ENCODE assay signal across 21 cellular contexts in genomic region chr3:114860526-114860925, GRCh38.
A peak's percentile ranks its signal among the peaks of the same experiment; 100 is the strongest.
DNase-seq lines count a peak whose midpoint lies in the region; ATAC-seq, FAIRE-seq and TF ChIP-seq lines count a peak whose summit lies in the region.
"Had no signal": no experiment of that assay in that cellular context is flagged by ENCODE, and none has a peak within 500 bp of the region (broad histone marks: within the 10 kb centered on the region; RNA-seq: fewer than 3 reads in every experiment).

No MANE protein-coding gene starts in this region.

- H3K79me2 ChIP-seq in HepG2 (ENCODE audit: insufficient read depth, low read length) (no peaks in the 10 kb centered on the region), Karpas-422 (ENCODE audit: low read length) (no peaks in the 10 kb centered on the region)

- no peaks in the 10 kb centered on the region for H3K36me3 Mint-ChIP-seq in activated T-cell treated with anti-CD3 and anti-CD28 coated beads, Interleukin-2, amount 50 U/mL, for 24 hours (ENCODE audit: low read depth)
- H3K36me3 Mint-ChIP-seq: CD4-positive, alpha-beta memory T cell; T-cell had no signal

- H3K36me3 ChIP-seq in HepG2 (replicated peaks in 1 of 2; ENCODE audit: control insufficient read depth in 1 of 2, insufficient read depth in 2 of 2, low read length in 2 of 2) (no peaks in the 10 kb centered on the region), Karpas-422 (ENCODE audit: insufficient read depth, low read length) (no peaks in the 10 kb centered on the region)
- H3K36me3 ChIP-seq: BLaER1 treated with 17β-estradiol and CSF1 and Interleukin-3, amounts not matched to agents 10 nM and 100 nM; Peyer's patch; SJCRH30 had no signal

- no peaks in the 10 kb centered on the region for H3K9me3 Mint-ChIP-seq in activated T-cell treated with anti-CD3 and anti-CD28 coated beads, Interleukin-2, amount 50 U/mL, for 24 hours
- H3K9me3 Mint-ChIP-seq: CD4-positive, alpha-beta memory T cell; T-cell had no signal

- no peaks in the 10 kb centered on the region for H3K9me3 ChIP-seq in HepG2 (ENCODE audit: low read length)
- no peaks in the 10 kb centered on the region for H3K9me3 ChIP-seq in Karpas-422 (ENCODE audit: low read length)
- H3K9me3 ChIP-seq: BLaER1 treated with 17β-estradiol and CSF1 and Interleukin-3, amounts not matched to agents 10 nM and 100 nM; Caco-2; Peyer's patch; SJCRH30 had no signal

- H3K4me3 ChIP-seq in HepG2 (replicated peaks in 1 of 3; ENCODE audit: insufficient read depth in 1 of 3, low read depth in 2 of 3, low read length in 3 of 3) (no peak overlapping the region), Karpas-422 (ENCODE audit: low read length) (no peak overlapping the region)
- H3K4me3 ChIP-seq: BLaER1 treated with 17β-estradiol and CSF1 and Interleukin-3, amounts not matched to agents 10 nM and 100 nM; Peyer's patch; SJCRH30 had no signal

- no peak overlapping the region for H3K27ac Mint-ChIP-seq in activated T-cell treated with anti-CD3 and anti-CD28 coated beads, Interleukin-2, amount 50 U/mL, for 24 hours
- H3K27ac Mint-ChIP-seq: T-cell had no signal

- peaks cover 52% of the 10 kb centered on the region for H3K4me1 Mint-ChIP-seq in activated T-cell treated with anti-CD3 and anti-CD28 coated beads, Interleukin-2, amount 50 U/mL, for 24 hours (ENCODE audit: low read depth)

- 89% methylated on average over 2 of the region's 2 CpGs for WGBS in HepG2 (ENCODE audit: low lambda C conversion rate)

- no peak for TF ChIP-seq RAD21 in HepG2 (CRISPR knock-in tag; IDR thresholded peaks at IDR 0.05)

- in situ Hi-C loops in HepG2 (cut with HindIII; ENCODE audit: extremely low pct_ligation_motif_present, low pct_unique_long_range_greater_than_20kb) = no loop called here

- H2AFZ ChIP-seq in HepG2 (ENCODE audit: low read length) = no peak overlapping the region
- H2AFZ ChIP-seq in Karpas-422 (ENCODE audit: low read length) = no peak overlapping the region

- BruUV-seq in HepG2 (replicated peaks; lab: Mats Ljungman, UMichigan) = no TSS peak

- CTCF ChIA-PET in HepG2 (lab: Yijun Ruan, JAX; ENCODE audit: low intra/inter-chr PET ratio, low total read pairs) = no interaction called here

- no peak for TF ChIP-seq POLR2A in HepG2 (IDR thresholded peaks at IDR 0.05; ENCODE audit: insufficient read depth in 1 of 2, low read depth in 2 of 2, low read length in 2 of 2)

- TF ChIP-seq CTCF in HepG2 (CRISPR knock-in tag; IDR thresholded peaks at IDR 0.05) = no peak

- intact Hi-C loops in HepG2 (cut with micrococcal nuclease; ENCODE audit: unreplicated experiment) = no loop called here

- ATAC-seq in HepG2 = no peak

- H3K9me2 ChIP-seq in Karpas-422 (replicated peaks; ENCODE audit: insufficient read depth, low read length) = no peaks in the 10 kb centered on the region

- H3K27me3 ChIP-seq in HepG2 (ENCODE audit: control insufficient read depth in 1 of 2, insufficient read depth in 2 of 2, low read length in 2 of 2) = no peaks in the 10 kb centered on the region
- no peaks in the 10 kb centered on the region for H3K27me3 ChIP-seq in Karpas-422 (ENCODE audit: low read length)
- H3K27me3 ChIP-seq: BLaER1 treated with 17β-estradiol and CSF1 and Interleukin-3, amounts not matched to agents 10 nM and 100 nM; Peyer's patch; SJCRH30 had no signal

- POLR2A ChIA-PET in HepG2 (lab: Yijun Ruan, JAX) = no interaction called here

- H3K9ac ChIP-seq in HepG2 (ENCODE audit: insufficient read depth, low read depth, low read length) = no peak overlapping the region
- no peak overlapping the region for H3K9ac ChIP-seq in Karpas-422 (ENCODE audit: low read length)
- H3K9ac ChIP-seq: BLaER1 treated with 17β-estradiol and CSF1 and Interleukin-3, amounts not matched to agents 10 nM and 100 nM had no signal

- no peaks in the 10 kb centered on the region for H3K27me3 Mint-ChIP-seq in activated T-cell treated with anti-CD3 and anti-CD28 coated beads, Interleukin-2, amount 50 U/mL, for 24 hours
- H3K27me3 Mint-ChIP-seq: CD4-positive, alpha-beta memory T cell; T-cell had no signal

- H3K4me3 Mint-ChIP-seq in activated T-cell treated with anti-CD3 and anti-CD28 coated beads, Interleukin-2, amount 50 U/mL, for 24 hours = no peak overlapping the region
- H3K4me3 Mint-ChIP-seq: CD4-positive, alpha-beta memory T cell; T-cell had no signal

- H4K20me1 ChIP-seq in HepG2 (ENCODE audit: insufficient read depth, low read length) = no peaks in the 10 kb centered on the region
- no peaks in the 10 kb centered on the region for H4K20me1 ChIP-seq in Karpas-422 (ENCODE audit: insufficient read depth, low read depth, low read length)
- H4K20me1 ChIP-seq: BLaER1 treated with 17β-estradiol and CSF1 and Interleukin-3, amounts not matched to agents 10 nM and 100 nM had no signal

- TF ChIP-seq EP300 in HepG2 (IDR thresholded peaks at IDR 0.05; ENCODE audit: low read depth in 2 of 2, low read length in 2 of 2) (no peak), HepG2 (CRISPR knock-in tag; IDR thresholded peaks at IDR 0.05; ENCODE audit: borderline replicate concordance) (no peak)

- no peak for FAIRE-seq in HepG2 (lab: Jason Lieb, UNC)

- H3K4me2 ChIP-seq in HepG2 (ENCODE audit: low read depth, low read length) (no peak overlapping the region), Karpas-422 (ENCODE audit: low read depth, low read length, poor library complexity, severe bottlenecking) (no peak overlapping the region)
- H3K4me2 ChIP-seq: BLaER1 treated with 17β-estradiol and CSF1 and Interleukin-3, amounts not matched to agents 10 nM and 100 nM had no signal

- no peaks in the 10 kb centered on the region for H3K4me1 ChIP-seq in HepG2 (ENCODE audit: insufficient read depth, low read length)
- H3K4me1 ChIP-seq in Karpas-422 (ENCODE audit: low read length) = no peaks in the 10 kb centered on the region
- H3K4me1 ChIP-seq: Caco-2 had no signal

- DNase-seq in DMS53 (lab: John Stamatoyannopoulos, UW) (peak; percentile 43), DMS53 treated with DMSO at 0.1 percent for 48 hours (lab: John Stamatoyannopoulos, UW; ENCODE audit: unreplicated experiment) (no peak), HT-29 (ENCODE audit: low spot score) (peak; percentile 39), OCI-M1 (lab: John Stamatoyannopoulos, UW) (peak; percentile 31), HepG2 (ENCODE audit: low spot score) (no peak), Karpas-422 (no peak), amniotic stem cell (lab: John Stamatoyannopoulos, UW) (no peak)
- DNase-seq in activated T-cell treated with anti-CD3 and anti-CD28 coated beads, Interleukin-2, amount 50 U/mL, for 24 hours = no peak
- DNase-seq: 8988T; Caco-2; CD4-positive, alpha-beta memory T cell; DMS153; H7; NCI-H1105; NCI-H187; NCI-H2107; NCI-H446 treated with DMSO at 0.1 percent for 48 hours; Peyer's patch; SJCRH30; T-cell had no signal

- no peak overlapping the region for H3K27ac ChIP-seq in HepG2 (ENCODE audit: extremely low read length, insufficient read depth, low read length)
- no peak overlapping the region for H3K27ac ChIP-seq in Karpas-422 (ENCODE audit: low read length)
- H3K27ac ChIP-seq: BLaER1 treated with 17β-estradiol and CSF1 and Interleukin-3, amounts not matched to agents 10 nM and 100 nM; Peyer's patch; SJCRH30 had no signal

TF ChIP-seq in HepG2, 621 proteins besides CTCF, POLR2A, EP300 and RAD21:
- TF ChIP-seq PLSCR1 (CRISPR knock-in tag; IDR thresholded peaks at IDR 0.05; ENCODE audit: borderline replicate concordance) (no peak), ZNF329 (CRISPR knock-in tag; IDR thresholded peaks at IDR 0.05; ENCODE audit: low read depth) (no peak), TFDP2 (CRISPR knock-in tag; IDR thresholded peaks at IDR 0.05) (no peak), NR3C1 (CRISPR knock-in tag; IDR thresholded peaks at IDR 0.05) (no peak), HOXA5 (CRISPR knock-in tag; IDR thresholded peaks at IDR 0.05) (no peak), SKI (IDR thresholded peaks at IDR 0.05; ENCODE audit: partially characterized antibody) (no peak), ATF7 (IDR thresholded peaks at IDR 0.05) (peak; percentile 68), ATF7 (CRISPR knock-in tag; IDR thresholded peaks at IDR 0.05) (no peak), ZNF234 (CRISPR knock-in tag; conservative IDR thresholded peaks at IDR 0.05) (no peak)

Comparison
In these comparisons a context has a peak if more than half of its experiments do, and no peak if none do; other contexts are left out.
1. DNase-seq: peak in DMS53 (single experiment), HT-29 (single experiment) and OCI-M1 (single experiment); none in DMS53 treated with DMSO at 0.1 percent for 48 hours (single experiment), HepG2 (single experiment), activated T-cell treated with anti-CD3 and anti-CD28 coated beads, Interleukin-2, amount 50 U/mL, for 24 hours (single experiment), Karpas-422 (single experiment) and amniotic stem cell (single experiment).